In genomic region chr11:134275534-134276395, GRCh38 we compare ENCODE assay signal across 8 cellular contexts. TPM values are rescaled to one million over a fixed set of nuclear protein-coding genes. Genes with fewer than 3 reads are reported as not detected.
DNase-seq lines count a peak whose midpoint lies in the region; ATAC-seq and TF ChIP-seq lines count a peak whose summit lies in the region.

Gene GLB1L3 (plus strand): TSS chr11:134276379. CDS start chr11:134276741, 362 bp downstream.

- no peaks in the 10 kb centered on the region for H4K20me1 ChIP-seq in KMS-11 (ENCODE audit: insufficient read depth)

- peak within 1 kb of the TSS; percentile 79; the same call in 1 of the 2 replicates for H3K9ac ChIP-seq in KMS-11

- peaks cover 4% of the 10 kb centered on the region for H3K27me3 Mint-ChIP-seq in activated CD4-positive, alpha-beta memory T cell treated with anti-CD3 and anti-CD28 coated beads for 36 hours

- no peaks in the 10 kb centered on the region for H3K36me3 ChIP-seq in KMS-11 (ENCODE audit: insufficient read depth)

- H3K27ac ChIP-seq in KMS-11: peak within 1 kb of the TSS; percentile 61; the same call in 1 of the 2 replicates

- no peaks in the 10 kb centered on the region for H3K9me3 ChIP-seq in mononuclear cell (ENCODE audit: low read depth, low read length)

- peak; percentile 79 for ATAC-seq in GM19395 (IDR thresholded peaks at IDR 0.05; ENCODE audit: unreplicated experiment)

- H3K79me2 ChIP-seq in KMS-11 (ENCODE audit: insufficient read depth, low read depth): no peaks in the 10 kb centered on the region

- DNase-seq in AG09309 (ENCODE audit: low read depth) (no peak), foreskin melanocyte (no peak)
- peak; percentile 86 for DNase-seq in activated CD4-positive, alpha-beta memory T cell treated with anti-CD3 and anti-CD28 coated beads for 36 hours
- peak; percentile 63 for DNase-seq in effector CD8-positive, alpha-beta T cell (lab: John Stamatoyannopoulos, UW)
- peak; percentile 46 to 59 for DNase-seq in stimulated activated CD8-positive, alpha-beta memory T cell treated with anti-CD3 and anti-CD28 coated beads, Interleukin-4, amount 100 ng/mL, for 1 hour (ENCODE audit: low read depth in 2 of 2, low spot score in 1 of 2)

- H3K36me3 Mint-ChIP-seq in activated CD4-positive, alpha-beta memory T cell treated with anti-CD3 and anti-CD28 coated beads for 36 hours: peaks cover 7% of the 10 kb centered on the region

- peak within 1 kb of the TSS; percentile 95 for H3K4me3 Mint-ChIP-seq in activated CD4-positive, alpha-beta memory T cell treated with anti-CD3 and anti-CD28 coated beads for 36 hours

- peaks cover 33% of the 10 kb centered on the region for H3K4me1 Mint-ChIP-seq in activated CD4-positive, alpha-beta memory T cell treated with anti-CD3 and anti-CD28 coated beads for 36 hours (ENCODE audit: low read depth)

- H3K27me3 ChIP-seq in KMS-11 (ENCODE audit: insufficient read depth, low read depth): no peaks in the 10 kb centered on the region
- peaks cover 89% of the 10 kb centered on the region for H3K27me3 ChIP-seq in mononuclear cell (ENCODE audit: insufficient read depth, low read length)

- peaks cover 6% of the 10 kb centered on the region for H3K9me3 Mint-ChIP-seq in activated CD4-positive, alpha-beta memory T cell treated with anti-CD3 and anti-CD28 coated beads for 36 hours

- CTCF ChIA-PET in activated CD4-positive, alpha-beta memory T cell treated with anti-CD3 and anti-CD28 coated beads for 36 hours (lab: Charles Lee): interaction anchor here (0.7 to 3.9 kb wide), 15 partner anchors 9 to 348 kb away, joined by 3 to 26 read pairs (median 6); partner anchors contain the start of genes ACAD8, GLB1L2, NCAPD3 and THYN1

- intact Hi-C loops in activated CD4-positive, alpha-beta memory T cell treated with anti-CD3 and anti-CD28 coated beads for 36 hours (cut with micrococcal nuclease): loop anchor here (1.0 to 10.0 kb wide), 6 partner anchors 22 to 347 kb away; partner anchors contain the start of genes ACAD8, B3GAT1, GLB1L2 and THYN1

- peaks cover 18% of the 10 kb centered on the region for H3K4me1 ChIP-seq in KMS-11 (ENCODE audit: low read depth, poor library complexity, severe bottlenecking)
- H3K4me1 ChIP-seq in mononuclear cell (ENCODE audit: insufficient read depth, low read length): peaks cover 25% of the 10 kb centered on the region

- POLR2A ChIA-PET in activated CD4-positive, alpha-beta memory T cell treated with anti-CD3 and anti-CD28 coated beads for 36 hours (lab: Charles Lee): interaction anchor here (1.0 to 5.2 kb wide), 5 partner anchors 22 to 56 kb away, joined by 3 to 45 read pairs (median 6); partner anchors contain the start of genes ACAD8, GLB1L2, NCAPD3 and THYN1

- peak within 1 kb of the TSS; percentile 99 for H3K27ac Mint-ChIP-seq in activated CD4-positive, alpha-beta memory T cell treated with anti-CD3 and anti-CD28 coated beads for 36 hours

- H3K4me3 ChIP-seq in AG09309 (ENCODE audit: control insufficient read depth, low read depth, low read length) (peak within 1 kb of the TSS; percentile 22), KMS-11 (IDR thresholded peaks at IDR 0.05; ENCODE audit: insufficient read depth, low read depth, low read length) (no peak within 1 kb of the TSS), mononuclear cell (ENCODE audit: low read length) (peak within 1 kb of the TSS; percentile 49)

- TF ChIP-seq CTCF in AG09309 (IDR thresholded peaks at IDR 0.05; ENCODE audit: control insufficient read depth, insufficient read depth, low read depth, low read length, missing control alignments) (peak; percentile 50), KMS-11 (conservative IDR thresholded peaks at IDR 0.05; ENCODE audit: low read depth, low read length) (no peak)

- H3K4me2 ChIP-seq in KMS-11: peak within 1 kb of the TSS; percentile 57

- H2AFZ ChIP-seq in KMS-11 (ENCODE audit: low read depth): peak within 1 kb of the TSS; percentile 79

RNA-seq across cellular contexts. Expression of gene GLB1L3, which starts in this region (rescaled TPM):
- total RNA-seq in activated CD4-positive, alpha-beta memory T cell treated with anti-CD3 and anti-CD28 coated beads for 36 hours: 1 to 10 TPM; 7.1 to 8.6 TPM
- total RNA-seq in mononuclear cell: 0.52 TPM

Comparison
In these comparisons a context has a peak if more than half of its experiments do, and no peak if none do; other contexts are left out.
1. DNase-seq: peak in activated CD4-positive, alpha-beta memory T cell treated with anti-CD3 and anti-CD28 coated beads for 36 hours (single experiment), effector CD8-positive, alpha-beta T cell (single experiment) and stimulated activated CD8-positive, alpha-beta memory T cell treated with anti-CD3 and anti-CD28 coated beads, Interleukin-4, amount 100 ng/mL, for 1 hour (2 of 2); none in AG09309 (single experiment) and foreskin melanocyte (single experiment).